In genomic region chrX:17553451-17553850, GRCh38 we compare ENCODE assay signal across 12 cellular contexts.
DNase-seq lines count a peak whose midpoint lies in the region; ATAC-seq, FAIRE-seq and TF ChIP-seq lines count a peak whose summit lies in the region.
"Had no signal": no experiment of that assay in that cellular context is flagged by ENCODE, and none has a peak within 500 bp of the region (broad histone marks: within the 10 kb centered on the region; RNA-seq: fewer than 3 reads in every experiment).

No MANE protein-coding gene starts in this region.

- H3K27me3 Mint-ChIP-seq in effector memory CD8-positive, alpha-beta T cell = no peaks in the 10 kb centered on the region

- no peak for TF ChIP-seq POLR2A in esophagus squamous epithelium (IDR thresholded peaks at IDR 0.05)
- TF ChIP-seq POLR2A in prostate gland (IDR thresholded peaks at IDR 0.05) = no peak

- no peak for TF ChIP-seq CTCF in esophagus squamous epithelium (IDR thresholded peaks at IDR 0.05)
- no peak for TF ChIP-seq CTCF in prostate gland (IDR thresholded peaks at IDR 0.05)

- H3K27me3 ChIP-seq in esophagus squamous epithelium (no peaks in the 10 kb centered on the region), prostate gland (replicated peaks; ENCODE audit: insufficient read depth) (no peaks in the 10 kb centered on the region)
- H3K27me3 ChIP-seq: left lung, right lobe of liver had no signal

- H3K4me3 ChIP-seq in esophagus squamous epithelium (no peak overlapping the region), prostate gland (no peak overlapping the region)
- H3K4me3 ChIP-seq: left lung, right lobe of liver had no signal

- H3K27ac Mint-ChIP-seq in effector memory CD8-positive, alpha-beta T cell = no peak overlapping the region

- no peaks in the 10 kb centered on the region for H3K36me3 ChIP-seq in esophagus squamous epithelium
- H3K36me3 ChIP-seq in prostate gland = no peaks in the 10 kb centered on the region
- H3K36me3 ChIP-seq: left lung, right lobe of liver had no signal

- peaks cover 0 to 3% of the 10 kb centered on the region in 2 donors for H3K4me1 Mint-ChIP-seq in effector memory CD8-positive, alpha-beta T cell (ENCODE audit: low read depth in 2 of 2)

- H3K36me3 Mint-ChIP-seq in effector memory CD8-positive, alpha-beta T cell (ENCODE audit: insufficient read depth) = peaks cover 3% of the 10 kb centered on the region

- H3K4me1 ChIP-seq in esophagus squamous epithelium (peaks cover 7 to 53% (median 15%) of the 10 kb centered on the region in 3 donors), prostate gland (replicated peaks) (no peaks in the 10 kb centered on the region)
- H3K4me1 ChIP-seq: left lung, right lobe of liver had no signal

- no peak for ATAC-seq in effector memory CD8-positive, alpha-beta T cell (replicated peaks)
- ATAC-seq in HG03354 (IDR thresholded peaks at IDR 0.05; ENCODE audit: poor library complexity, severe bottlenecking, unreplicated experiment) (no peak), HG02981 (IDR thresholded peaks at IDR 0.05; ENCODE audit: unreplicated experiment) (no peak)
- ATAC-seq: left lung, right lobe of liver had no signal

- no peak overlapping the region for H3K4me3 Mint-ChIP-seq in effector memory CD8-positive, alpha-beta T cell

- peak; percentile 86 for FAIRE-seq in RCC 7860 (lab: Jason Lieb, UNC)

- DNase-seq in EL (peak; percentile 65), RCC 7860 (ENCODE audit: low spot score) (peak; percentile 60), esophagus squamous epithelium (lab: John Stamatoyannopoulos, UW) (no peak), prostate gland (ENCODE audit: low spot score) (peak; percentile 13)
- no peak for DNase-seq in effector memory CD8-positive, alpha-beta T cell
- DNase-seq in activated CD4-positive, alpha-beta T cell treated with anti-CD3 and anti-CD28 coated beads, Interleukin-2, amount 50 U/mL, for 4 hours = no peak
- DNase-seq: COR-L47; effector CD8-positive, alpha-beta T cell; left lung; right lobe of liver had no signal

- no peaks in the 10 kb centered on the region for H3K9me3 Mint-ChIP-seq in effector memory CD8-positive, alpha-beta T cell

- H3K9me3 ChIP-seq in esophagus squamous epithelium = no peaks in the 10 kb centered on the region
- no peaks in the 10 kb centered on the region for H3K9me3 ChIP-seq in prostate gland
- H3K9me3 ChIP-seq: left lung, right lobe of liver had no signal

- intact Hi-C loops in esophagus squamous epithelium (cut with DNase I) (no loop called here), prostate gland (cut with DNase I) (no loop called here)

- peak overlapping the region; percentile 45 to 73 (median 64) for H3K27ac ChIP-seq in esophagus squamous epithelium
- no peak overlapping the region for H3K27ac ChIP-seq in prostate gland
- H3K27ac ChIP-seq: left lung, right lobe of liver had no signal

- WGBS in esophagus squamous epithelium, 2 donors = 8 to 20% methylated on average over 2 to 4 of the region's 6 CpGs
- WGBS in prostate gland = 45% methylated on average over 6 of the region's 6 CpGs

Comparison
In these comparisons a context has a peak if more than half of its experiments do, and no peak if none do; other contexts are left out.
1. DNase-seq: peak in EL (single experiment), RCC 7860 (single experiment) and prostate gland (single experiment); none in esophagus squamous epithelium (single experiment), effector memory CD8-positive, alpha-beta T cell (0 of 3) and activated CD4-positive, alpha-beta T cell treated with anti-CD3 and anti-CD28 coated beads, Interleukin-2, amount 50 U/mL, for 4 hours (0 of 2).
2. H3K27ac ChIP-seq: peak in esophagus squamous epithelium (4 of 4); none in prostate gland (0 of 2).